Comparison of ENCODE assay signal across 1 cellular context in the genomic region with DNA sequence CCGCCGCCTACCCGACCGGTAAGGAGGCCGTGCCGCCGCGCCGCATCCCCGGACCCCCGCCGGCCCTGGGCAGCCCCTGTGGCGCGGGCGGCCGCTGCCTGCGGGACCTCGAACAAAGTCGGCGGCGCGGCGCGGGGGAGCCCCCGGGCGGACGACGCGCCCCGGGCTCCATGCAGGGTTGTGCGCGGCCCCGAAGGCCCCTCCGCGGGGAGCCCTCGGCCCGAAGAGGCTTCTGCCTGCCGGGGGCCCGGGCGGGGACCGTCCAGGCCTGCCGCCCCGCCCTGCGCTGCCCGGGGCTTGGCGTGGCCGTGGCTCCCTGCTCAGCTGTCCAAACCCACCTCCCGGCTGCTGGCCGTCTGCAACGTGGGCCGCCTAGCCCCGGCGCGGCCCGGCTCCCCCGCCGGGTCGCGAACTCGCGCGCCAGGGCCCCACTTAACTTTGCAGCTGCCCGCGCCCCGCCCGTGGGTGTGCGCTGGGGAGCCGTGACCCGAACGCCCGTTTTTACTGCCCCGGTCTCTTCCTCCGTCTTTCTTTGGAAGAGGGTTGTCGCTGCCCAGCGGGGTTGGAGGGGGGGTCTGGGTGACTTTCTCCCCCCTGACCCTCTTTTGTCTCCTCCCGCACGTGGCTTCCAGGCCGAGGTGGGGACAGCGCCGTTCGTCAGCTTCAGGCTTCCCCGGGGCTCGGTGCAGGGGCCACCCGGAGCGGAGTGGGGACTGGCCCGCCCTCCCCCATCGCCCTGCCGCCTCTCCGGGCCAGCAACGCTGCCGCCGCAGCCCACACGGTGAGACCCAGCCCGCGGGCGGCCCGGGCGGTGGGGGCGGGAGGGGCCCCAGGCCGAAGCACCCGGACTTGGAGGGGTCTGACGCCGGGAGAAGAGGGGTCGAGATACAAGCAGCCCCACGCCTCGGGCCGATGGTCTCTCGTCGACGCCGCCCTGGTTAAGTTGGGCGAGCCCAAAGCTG.
TF ChIP-seq lines count a peak whose summit lies in the region.

No MANE protein-coding gene starts in this region.

TF ChIP-seq in endothelial cell of umbilical vein, 7 proteins besides CTCF, POLR2A, EP300 and RAD21:
- TF ChIP-seq JUN (IDR thresholded peaks at IDR 0.05; ENCODE audit: borderline replicate concordance, insufficient read depth, insufficient read length, low read depth) = no peak
- no peak for TF ChIP-seq FOS (IDR thresholded peaks at IDR 0.05; ENCODE audit: borderline replicate concordance, insufficient read depth, low read length)
- TF ChIP-seq, protein P1, sequence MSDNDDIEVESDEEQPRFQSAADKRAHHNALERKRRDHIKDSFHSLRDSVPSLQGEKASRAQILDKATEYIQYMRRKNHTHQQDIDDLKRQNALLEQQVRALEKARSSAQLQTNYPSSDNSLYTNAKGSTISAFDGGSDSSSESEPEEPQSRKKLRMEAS (IDR thresholded peaks at IDR 0.05; ENCODE audit: insufficient read depth, insufficient read length) = no peak
- no peak for TF ChIP-seq MYC (IDR thresholded peaks at IDR 0.05; ENCODE audit: low read depth, low read length)
- no peak for TF ChIP-seq EZH2 (IDR thresholded peaks at IDR 0.05; ENCODE audit: borderline replicate concordance, low read depth, low read length, severe bottlenecking)
- no peak for TF ChIP-seq GATA2 (IDR thresholded peaks at IDR 0.05; ENCODE audit: insufficient read depth, insufficient read length, low read depth, low read length)
- no peak for TF ChIP-seq POLR2AphosphoS5 (IDR thresholded peaks at IDR 0.05; ENCODE audit: insufficient read depth, low read depth, low read length)
TF ChIP-seq in endothelial cell of umbilical vein: peak in this region for 0.
